ENCODE assay signal across 18 cellular contexts in the genomic region with DNA sequence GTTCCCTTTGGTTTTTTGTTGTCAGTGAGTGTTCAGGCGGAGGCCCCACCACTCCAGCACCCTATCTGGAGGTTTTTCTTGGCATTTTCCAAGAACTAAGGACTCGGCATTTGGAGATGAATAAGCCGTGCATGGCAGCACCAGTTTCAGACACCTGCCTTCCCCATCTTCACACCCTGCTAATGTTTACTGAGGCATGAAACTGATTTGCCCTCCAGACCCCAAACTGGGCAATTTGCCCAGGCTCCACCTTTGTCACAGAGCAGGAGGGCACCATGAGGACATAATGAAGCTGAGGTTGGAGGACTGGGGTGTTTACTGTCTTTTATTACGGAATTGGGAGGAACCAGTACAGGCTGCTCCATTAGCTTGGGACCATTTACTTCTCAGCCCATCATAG.
DNase-seq lines count a peak whose midpoint lies in the region; TF ChIP-seq lines count a peak whose summit lies in the region.
"Had no signal": no experiment of that assay in that cellular context is flagged by ENCODE, and none has a peak within 500 bp of the region (broad histone marks: within the 10 kb centered on the region; RNA-seq: fewer than 3 reads in every experiment).

No MANE protein-coding gene starts in this region.

- H3K9me3 ChIP-seq in spleen = no peaks in the 10 kb centered on the region
- H3K9me3 ChIP-seq: Peyer's patch, transverse colon had no signal

- 72 to 90% (median 90%) methylated on average over 4 of the region's 4 CpGs for WGBS in spleen, 5 donors

- H3K27me3 ChIP-seq in spleen (replicated peaks in 1 of 7) = no peaks in the 10 kb centered on the region
- H3K27me3 ChIP-seq: Peyer's patch, transverse colon had no signal

- H3K4me1 ChIP-seq in spleen = peaks cover 7 to 77% (median 25%) of the 10 kb centered on the region in 6 donors
- H3K4me1 ChIP-seq: parathyroid adenoma had no signal

- H3K4me3 ChIP-seq in spleen = no peak overlapping the region
- H3K4me3 ChIP-seq: Peyer's patch, skin epidermis, transverse colon had no signal

- in situ Hi-C loops in GM13976 (cut with MboI; ENCODE audit: low sequenced_read_pairs, unreplicated experiment) = no loop called here

- peaks cover 0 to 26% (median 0%) of the 10 kb centered on the region in 6 donors for H3K36me3 ChIP-seq in spleen
- H3K36me3 ChIP-seq: Peyer's patch, transverse colon had no signal

- TF ChIP-seq CTCF in GM13976 (IDR thresholded peaks at IDR 0.05; ENCODE audit: borderline replicate concordance, control extremely low read depth, extremely low read depth, insufficient read depth, missing control alignments) = no peak
- TF ChIP-seq CTCF in spleen (IDR thresholded peaks at IDR 0.05 in 8 of 11, conservative IDR thresholded peaks at IDR 0.05 in 3 of 11) = no peak

- DNase-seq in GM13976 (ENCODE audit: low spot score) (peak; percentile 7), NCI-H1105 treated with DMSO at 0.1 percent for 48 hours (lab: John Stamatoyannopoulos, UW) (peak; percentile 96), NCI-H69 (lab: John Stamatoyannopoulos, UW) (peak; percentile 85), spleen (peak; percentile 60), DMS114 treated with DMSO at 0.1 percent for 48 hours (lab: John Stamatoyannopoulos, UW; ENCODE audit: unreplicated experiment) (no peak), iPS-NIHi7 (ENCODE audit: extremely low spot score) (no peak)
- DNase-seq in activated CD4-positive, alpha-beta T cell treated with anti-CD3 and anti-CD28 coated beads, Interleukin-2, amount 50 U/mL, for 48 hours = no peak
- DNase-seq: activated CD4-positive, alpha-beta T cell treated with anti-CD3 and anti-CD28 coated beads, Interleukin-2, amount 50 U/mL, for 1 hour; activated naive CD4-positive, alpha-beta T cell treated with anti-CD3 and anti-CD28 coated beads, Interleukin-2, amount 50 U/mL, for 16 hours; activated T-cell treated with anti-CD3 and anti-CD28 coated beads, Interleukin-2, amount 50 U/mL, for 24 hours; cortex of kidney; MV-4-11; Peyer's patch; transverse colon had no signal

- no peak for TF ChIP-seq POLR2A in spleen (IDR thresholded peaks at IDR 0.05)

- intact Hi-C loops in spleen (cut with DNase I; ENCODE audit: low total_unique reads) = no loop called here

- H3K27ac ChIP-seq in spleen = peak overlapping the region in 1 of 8 donors; percentile 90
- H3K27ac ChIP-seq: C4-2B, epithelial cell of prostate, parathyroid adenoma, Peyer's patch, skin epidermis, transverse colon had no signal

Comparison
In these comparisons a context has a peak if more than half of its experiments do, and no peak if none do; other contexts are left out.
1. DNase-seq: peak in GM13976 (single experiment), NCI-H1105 treated with DMSO at 0.1 percent for 48 hours (single experiment), NCI-H69 (single experiment) and spleen (single experiment); none in DMS114 treated with DMSO at 0.1 percent for 48 hours (single experiment), iPS-NIHi7 (single experiment) and activated CD4-positive, alpha-beta T cell treated with anti-CD3 and anti-CD28 coated beads, Interleukin-2, amount 50 U/mL, for 48 hours (0 of 2).